In genomic region chr4:176539091-176539784, GRCh38 we compare ENCODE assay signal across 25 cellular contexts.
"Had no signal": no experiment of that assay in that cellular context is flagged by ENCODE, and none has a peak within 500 bp of the region (broad histone marks: within the 10 kb centered on the region; RNA-seq: fewer than 3 reads in every experiment).

No MANE protein-coding gene starts in this region.

- H3K27me3 Mint-ChIP-seq: activated CD4-positive, alpha-beta memory T cell treated with anti-CD3 and anti-CD28 coated beads, Interleukin-2, amount 10 ng/mL, durations not matched to agents 7 days and 5 days; activated CD4-positive, alpha-beta T cell treated with anti-CD3 and anti-CD28 coated beads, Interleukin-2, amount 10 ng/mL, durations not matched to agents 24 days and 14 days; activated naive CD4-positive, alpha-beta T cell treated with anti-CD3 and anti-CD28 coated beads, Interleukin-2, amount 50 U/mL, for 24 hours; central memory CD8-positive, alpha-beta T cell; effector memory CD8-positive, alpha-beta T cell; stimulated activated naive CD8-positive, alpha-beta T cell treated with anti-CD3 and anti-CD28 coated beads, Interleukin-15, Interleukin-2, amounts not matched to agents 100 ng/mL and 50 ng/mL, for 24 hours had no signal

- ATAC-seq: activated CD4-positive, CD25-positive, alpha-beta regulatory T cell treated with anti-CD3 and anti-CD28 coated beads, Interleukin-2, amount 50 U/mL, for 24 hours; effector memory CD8-positive, alpha-beta T cell; left ventricle myocardium superior; pancreas; psoas muscle had no signal

- H3K4me1 ChIP-seq: pancreas, psoas muscle, right atrium auricular region had no signal

- H3K9me3 ChIP-seq: esophagus muscularis mucosa, neutrophil, pancreas, psoas muscle, right atrium auricular region, tibial artery had no signal

- FAIRE-seq: colon, endothelial cell of umbilical vein, pancreas had no signal

- H3K4me1 Mint-ChIP-seq: activated CD4-positive, alpha-beta memory T cell treated with anti-CD3 and anti-CD28 coated beads, Interleukin-2, amount 10 ng/mL, durations not matched to agents 7 days and 5 days; activated CD4-positive, alpha-beta T cell treated with anti-CD3 and anti-CD28 coated beads, Interleukin-2, amount 10 ng/mL, durations not matched to agents 24 days and 14 days; activated naive CD4-positive, alpha-beta T cell treated with anti-CD3 and anti-CD28 coated beads, Interleukin-2, amount 50 U/mL, for 24 hours; central memory CD8-positive, alpha-beta T cell had no signal

- H3K36me3 ChIP-seq: esophagus muscularis mucosa, neutrophil, pancreas, right atrium auricular region, tibial artery had no signal

- H3K9me3 Mint-ChIP-seq: activated CD4-positive, alpha-beta memory T cell treated with anti-CD3 and anti-CD28 coated beads, Interleukin-2, amount 10 ng/mL, durations not matched to agents 7 days and 5 days; activated CD4-positive, alpha-beta T cell treated with anti-CD3 and anti-CD28 coated beads, Interleukin-2, amount 10 ng/mL, durations not matched to agents 24 days and 14 days; activated naive CD4-positive, alpha-beta T cell treated with anti-CD3 and anti-CD28 coated beads, Interleukin-2, amount 50 U/mL, for 24 hours; activated T-helper 1 cell treated with anti-CD3 and anti-CD28 coated beads, Interleukin-12 subunit alpha, Interleukin-12 subunit beta, Interleukin-2, Interleukin-4 antibody, amounts not matched to agents 30 ng/mL and 10 ng/mL and 1 ng/mL, durations not matched to agents 14 hours and 24 hours and 36 hours; nephron; stimulated activated naive CD8-positive, alpha-beta T cell treated with anti-CD3 and anti-CD28 coated beads, Interleukin-15, Interleukin-2, amounts not matched to agents 100 ng/mL and 50 ng/mL, for 24 hours; T-helper 2 cell treated with Interferon-gamma antibody and Interleukin-4, amounts not matched to agents 5 μg/mL and 100 μg/mL, for 36 hours had no signal

- H3K27ac ChIP-seq: dorsolateral prefrontal cortex, neutrophil, pancreas, psoas muscle, tibial artery, VCaP had no signal

- H3K4me3 ChIP-seq: dorsolateral prefrontal cortex, esophagus muscularis mucosa, pancreas, psoas muscle, right atrium auricular region, tibial artery had no signal

- H3K27me3 ChIP-seq: dorsolateral prefrontal cortex, esophagus muscularis mucosa, neutrophil, pancreas, right atrium auricular region, tibial artery had no signal

- DNase-seq: activated CD4-positive, alpha-beta memory T cell treated with anti-CD3 and anti-CD28 coated beads, Interleukin-2, amount 10 ng/mL, durations not matched to agents 7 days and 5 days; activated CD4-positive, alpha-beta T cell treated with anti-CD3 and anti-CD28 coated beads, Interleukin-2, amount 10 ng/mL, durations not matched to agents 24 days and 14 days; activated gamma-delta T cell; anterior cingulate cortex; dorsolateral prefrontal cortex; effector memory CD8-positive, alpha-beta T cell; kidney glomerular epithelial cell; left ventricle myocardium superior; pancreas; psoas muscle; stimulated activated CD4-positive, alpha-beta T cell treated with anti-CD3 and anti-CD28 coated beads, Interleukin-1b, Interleukin-23, amount 100 ng/mL, for 48 hours; tibial artery had no signal

- H3K4me3 Mint-ChIP-seq: activated CD4-positive, alpha-beta memory T cell treated with anti-CD3 and anti-CD28 coated beads, Interleukin-2, amount 10 ng/mL, durations not matched to agents 7 days and 5 days; activated CD4-positive, alpha-beta T cell treated with anti-CD3 and anti-CD28 coated beads, Interleukin-2, amount 10 ng/mL, durations not matched to agents 24 days and 14 days; activated naive CD4-positive, alpha-beta T cell treated with anti-CD3 and anti-CD28 coated beads, Interleukin-2, amount 50 U/mL, for 24 hours; activated T-helper 1 cell treated with anti-CD3 and anti-CD28 coated beads, Interleukin-12 subunit alpha, Interleukin-12 subunit beta, Interleukin-2, Interleukin-4 antibody, amounts not matched to agents 30 ng/mL and 10 ng/mL and 1 ng/mL, durations not matched to agents 14 hours and 24 hours and 36 hours; central memory CD8-positive, alpha-beta T cell; effector memory CD8-positive, alpha-beta T cell; nephron; stimulated activated naive CD8-positive, alpha-beta T cell treated with anti-CD3 and anti-CD28 coated beads, Interleukin-15, Interleukin-2, amounts not matched to agents 100 ng/mL and 50 ng/mL, for 24 hours; T-helper 2 cell treated with Interferon-gamma antibody and Interleukin-4, amounts not matched to agents 5 μg/mL and 100 μg/mL, for 36 hours had no signal

- H3K36me3 Mint-ChIP-seq: activated naive CD4-positive, alpha-beta T cell treated with anti-CD3 and anti-CD28 coated beads, Interleukin-2, amount 50 U/mL, for 24 hours had no signal

- H3K27ac Mint-ChIP-seq: activated CD4-positive, alpha-beta memory T cell treated with anti-CD3 and anti-CD28 coated beads, Interleukin-2, amount 10 ng/mL, durations not matched to agents 7 days and 5 days; activated CD4-positive, alpha-beta T cell treated with anti-CD3 and anti-CD28 coated beads, Interleukin-2, amount 10 ng/mL, durations not matched to agents 24 days and 14 days; activated naive CD4-positive, alpha-beta T cell treated with anti-CD3 and anti-CD28 coated beads, Interleukin-2, amount 50 U/mL, for 24 hours; activated T-helper 1 cell treated with anti-CD3 and anti-CD28 coated beads, Interleukin-12 subunit alpha, Interleukin-12 subunit beta, Interleukin-2, Interleukin-4 antibody, amounts not matched to agents 30 ng/mL and 10 ng/mL and 1 ng/mL, durations not matched to agents 14 hours and 24 hours and 36 hours; effector memory CD8-positive, alpha-beta T cell; nephron; stimulated activated naive CD8-positive, alpha-beta T cell treated with anti-CD3 and anti-CD28 coated beads, Interleukin-15, Interleukin-2, amounts not matched to agents 100 ng/mL and 50 ng/mL, for 24 hours; T-helper 2 cell treated with Interferon-gamma antibody and Interleukin-4, amounts not matched to agents 5 μg/mL and 100 μg/mL, for 36 hours had no signal
